ENCODE assay signal across 8 cellular contexts in genomic region chr20:49699200-49699992, GRCh38. TPM values are rescaled to one million over a fixed set of nuclear protein-coding genes. Genes with fewer than 3 reads are reported as not detected.
A peak's percentile ranks its signal among the peaks of the same experiment; 100 is the strongest.
DNase-seq lines count a peak whose midpoint lies in the region; ATAC-seq and TF ChIP-seq lines count a peak whose summit lies in the region.

No MANE protein-coding gene starts in this region.

- H3K4me2 ChIP-seq in osteoblast (ENCODE audit: insufficient read depth, low read length) = peak overlapping the region; percentile 11

- no peak overlapping the region for H2AFZ ChIP-seq in osteoblast (ENCODE audit: low read length)

- peak overlapping the region; percentile 68 for H3K27ac ChIP-seq in A673 (ENCODE audit: low read depth, low read length, poor library complexity, severe bottlenecking)
- H3K27ac ChIP-seq in osteoblast (ENCODE audit: low read depth, low read length) = no peak overlapping the region

- H3K4me3 Mint-ChIP-seq in activated T-helper 2 cell treated with anti-CD3 and anti-CD28 coated beads, Interferon-gamma antibody, Interleukin-2, Interleukin-4, amounts not matched to agents 10 μg/mL and 5 μg/mL and 100 μg/mL, durations not matched to agents 14 hours and 24 hours and 36 hours (ENCODE audit: low read depth) = no peak overlapping the region

- H4K20me1 ChIP-seq in osteoblast (ENCODE audit: insufficient read depth, low read length) = peaks cover 36% of the 10 kb centered on the region

- peaks cover 83% of the 10 kb centered on the region for H3K4me1 ChIP-seq in A673 (ENCODE audit: insufficient read depth, low read length, poor library complexity, severe bottlenecking)
- peaks cover 42% of the 10 kb centered on the region for H3K4me1 ChIP-seq in osteoblast (ENCODE audit: insufficient read depth, low read length)

- peak; percentile 39 for DNase-seq in A673 (ENCODE audit: low spot score)
- no peak for DNase-seq in activated T-helper 2 cell treated with anti-CD3 and anti-CD28 coated beads, Interferon-gamma antibody, Interleukin-2, Interleukin-4, amounts not matched to agents 10 μg/mL and 5 μg/mL and 100 μg/mL, durations not matched to agents 14 hours and 24 hours and 36 hours (ENCODE audit: low spot score)
- DNase-seq in osteoblast (ENCODE audit: insufficient read length, low spot score, missing footprints) = peak; percentile 81
- no peak for DNase-seq in NCI-H1105 treated with DMSO at 0.1 percent for 48 hours (lab: John Stamatoyannopoulos, UW)
- no peak for DNase-seq in activated CD8-positive, alpha-beta memory T cell treated with anti-CD3 and anti-CD28 coated beads, Interleukin-2, amount 50 U/mL, for 4 hours

- H3K36me3 ChIP-seq in A673 (ENCODE audit: insufficient read depth, low read length, poor library complexity, severe bottlenecking) = no peaks in the 10 kb centered on the region
- no peaks in the 10 kb centered on the region for H3K36me3 ChIP-seq in osteoblast (ENCODE audit: insufficient read depth, low read length)

- BruUV-seq in A673 (replicated peaks; lab: Mats Ljungman, UMichigan) = no TSS peak

- H3K9me3 ChIP-seq in A673 (ENCODE audit: low read depth, low read length, poor library complexity, severe bottlenecking) (no peaks in the 10 kb centered on the region), osteoblast (ENCODE audit: low read depth, low read length) (no peaks in the 10 kb centered on the region)

- intact Hi-C loops in A673 (cut with micrococcal nuclease; ENCODE audit: unreplicated experiment) = no loop called here
- intact Hi-C loops in activated T-helper 2 cell treated with anti-CD3 and anti-CD28 coated beads, Interferon-gamma antibody, Interleukin-2, Interleukin-4, amounts not matched to agents 10 μg/mL and 5 μg/mL and 100 μg/mL, durations not matched to agents 14 hours and 24 hours and 36 hours (cut with micrococcal nuclease) = loop anchor here (1.0 to 2.0 kb wide), 2 partner anchors 21 to 30 kb away; no protein-coding TSS in a partner anchor

- peaks cover 17% of the 10 kb centered on the region for H3K36me3 Mint-ChIP-seq in activated T-helper 2 cell treated with anti-CD3 and anti-CD28 coated beads, Interferon-gamma antibody, Interleukin-2, Interleukin-4, amounts not matched to agents 10 μg/mL and 5 μg/mL and 100 μg/mL, durations not matched to agents 14 hours and 24 hours and 36 hours (ENCODE audit: low read depth)

- POLR2A ChIA-PET in A673 (lab: Charles Lee; ENCODE audit: low non-redundant PET) = no interaction called here

- H3K4me3 ChIP-seq in A673 (ENCODE audit: low read depth, low read length, poor library complexity, severe bottlenecking) = no peak overlapping the region
- H3K4me3 ChIP-seq in osteoblast (ENCODE audit: insufficient read depth, low read length) = no peak overlapping the region

- peaks cover 92% of the 10 kb centered on the region for H3K79me2 ChIP-seq in osteoblast (ENCODE audit: insufficient read depth, low read length)

- ATAC-seq in GM18868 (IDR thresholded peaks at IDR 0.05; ENCODE audit: unreplicated experiment) (peak; percentile 93), HG03354 (IDR thresholded peaks at IDR 0.05; ENCODE audit: poor library complexity, severe bottlenecking, unreplicated experiment) (peak; percentile 75), GM21526 (IDR thresholded peaks at IDR 0.05; ENCODE audit: low FRiP score, unreplicated experiment) (no peak)

- TF ChIP-seq CTCF in A673 (conservative IDR thresholded peaks at IDR 0.05; ENCODE audit: low read depth, low read length) (no peak), osteoblast (IDR thresholded peaks at IDR 0.05; ENCODE audit: extremely low read depth, low read depth, low read length) (no peak)

- peak overlapping the region; percentile 30 for H3K27ac Mint-ChIP-seq in activated T-helper 2 cell treated with anti-CD3 and anti-CD28 coated beads, Interferon-gamma antibody, Interleukin-2, Interleukin-4, amounts not matched to agents 10 μg/mL and 5 μg/mL and 100 μg/mL, durations not matched to agents 14 hours and 24 hours and 36 hours

- CTCF ChIA-PET in A673 (lab: Charles Lee) = no interaction called here

- H3K27me3 ChIP-seq in A673 (replicated peaks; ENCODE audit: insufficient read depth, low read depth, low read length, poor library complexity) (no peaks in the 10 kb centered on the region), osteoblast (ENCODE audit: insufficient read depth, low read length) (no peaks in the 10 kb centered on the region)

- no peaks in the 10 kb centered on the region for H3K27me3 Mint-ChIP-seq in activated T-helper 2 cell treated with anti-CD3 and anti-CD28 coated beads, Interferon-gamma antibody, Interleukin-2, Interleukin-4, amounts not matched to agents 10 μg/mL and 5 μg/mL and 100 μg/mL, durations not matched to agents 14 hours and 24 hours and 36 hours (ENCODE audit: low read depth)

- H3K9me3 Mint-ChIP-seq in activated T-helper 2 cell treated with anti-CD3 and anti-CD28 coated beads, Interferon-gamma antibody, Interleukin-2, Interleukin-4, amounts not matched to agents 10 μg/mL and 5 μg/mL and 100 μg/mL, durations not matched to agents 14 hours and 24 hours and 36 hours = no peaks in the 10 kb centered on the region

- peaks cover 53% of the 10 kb centered on the region for H3K4me1 Mint-ChIP-seq in activated T-helper 2 cell treated with anti-CD3 and anti-CD28 coated beads, Interferon-gamma antibody, Interleukin-2, Interleukin-4, amounts not matched to agents 10 μg/mL and 5 μg/mL and 100 μg/mL, durations not matched to agents 14 hours and 24 hours and 36 hours (ENCODE audit: low read depth)

RNA-seq across cellular contexts. Expression of gene B4GALT5, which starts 14.3 kb away (rescaled TPM):
- 60.7 and 78.0 TPM in 2 replicates for total RNA-seq in A673 (2021)
- total RNA-seq in activated T-helper 2 cell treated with anti-CD3 and anti-CD28 coated beads, Interferon-gamma antibody, Interleukin-2, Interleukin-4, amounts not matched to agents 10 μg/mL and 5 μg/mL and 100 μg/mL, durations not matched to agents 14 hours and 24 hours and 36 hours = 39.4 TPM in 2 replicates
- total RNA-seq in osteoblast = 35.8 and 43.9 TPM in 2 replicates

Comparison
In these comparisons a context has a peak if more than half of its experiments do, and no peak if none do; other contexts are left out.
1. DNase-seq: peak in A673 (single experiment) and osteoblast (single experiment); none in activated T-helper 2 cell treated with anti-CD3 and anti-CD28 coated beads, Interferon-gamma antibody, Interleukin-2, Interleukin-4, amounts not matched to agents 10 μg/mL and 5 μg/mL and 100 μg/mL, durations not matched to agents 14 hours and 24 hours and 36 hours (single experiment), NCI-H1105 treated with DMSO at 0.1 percent for 48 hours (single experiment) and activated CD8-positive, alpha-beta memory T cell treated with anti-CD3 and anti-CD28 coated beads, Interleukin-2, amount 50 U/mL, for 4 hours (single experiment).